In the genomic region with DNA sequence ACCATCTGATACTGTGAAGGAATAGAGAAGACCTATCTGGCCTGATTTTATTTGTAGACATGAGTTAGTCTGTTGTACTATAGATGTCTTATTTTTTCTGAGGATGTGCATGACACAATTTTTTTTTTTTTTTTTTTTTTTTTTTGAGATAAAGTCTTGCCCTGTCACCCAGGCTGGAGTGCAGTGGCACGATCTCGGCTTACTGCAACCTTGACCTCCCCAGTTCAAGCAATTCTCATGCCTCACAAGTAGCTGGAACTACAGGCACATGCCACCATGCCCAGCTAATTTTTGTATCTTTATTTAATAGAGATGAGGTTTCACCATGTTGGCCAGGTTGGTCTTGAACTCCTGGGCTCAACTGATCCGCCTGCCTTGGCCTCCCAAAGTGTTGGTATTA, we compare ENCODE assay signal across 1 cellular context.
TF ChIP-seq lines count a peak whose summit lies in the region.

No MANE protein-coding gene starts in this region.

TF ChIP-seq in GM12878, 131 proteins besides CTCF, POLR2A, EP300 and RAD21:
- TF ChIP-seq PML (IDR thresholded peaks at IDR 0.05; ENCODE audit: low read length): 0 out of 2 replicates have a peak, but pooled peaks have one; percentile 38
TF ChIP-seq in GM12878: peak in this region for 1; not testable (repeated sequence) for 130.
